18 cellular contexts compared by ENCODE assay signal in genomic region chr1:179023946-179024345, GRCh38. TPM values are rescaled to one million over a fixed set of nuclear protein-coding genes. Genes with fewer than 3 reads are reported as not detected.
A peak's percentile ranks its signal among the peaks of the same experiment; 100 is the strongest.
DNase-seq lines count a peak whose midpoint lies in the region; TF ChIP-seq lines count a peak whose summit lies in the region.
"Had no signal": no experiment of that assay in that cellular context is flagged by ENCODE, and none has a peak within 500 bp of the region (broad histone marks: within the 10 kb centered on the region; RNA-seq: fewer than 3 reads in every experiment).

No MANE protein-coding gene starts in this region.

- H3K4me3 ChIP-seq in GM23248 (no peak overlapping the region), hepatocyte (no peak overlapping the region)
- H3K4me3 ChIP-seq: A549, PC-9, SJSA1 had no signal

- no peak for TF ChIP-seq CTCF in hepatocyte (IDR thresholded peaks at IDR 0.05; ENCODE audit: poor library complexity)
- TF ChIP-seq CTCF in type B pancreatic cell (conservative IDR thresholded peaks at IDR 0.05) = no peak

- peak overlapping the region; percentile 25 for H3K4me3 Mint-ChIP-seq in T-helper 1 cell treated with Interleukin-12 subunit alpha and Interleukin-12 subunit beta and Interleukin-4 antibody, amounts not matched to agents 30 μg/mL and 1 μg/mL, for 36 hours
- H3K4me3 Mint-ChIP-seq in type B pancreatic cell = peak overlapping the region; percentile 90
- H3K4me3 Mint-ChIP-seq: CD14-positive monocyte had no signal

- peaks cover 20% of the 10 kb centered on the region for H3K4me1 Mint-ChIP-seq in T-helper 1 cell treated with Interleukin-12 subunit alpha and Interleukin-12 subunit beta and Interleukin-4 antibody, amounts not matched to agents 30 μg/mL and 1 μg/mL, for 36 hours (ENCODE audit: low read depth)
- H3K4me1 Mint-ChIP-seq in type B pancreatic cell (ENCODE audit: unreplicated experiment) = peaks cover 40% of the 10 kb centered on the region

- in situ Hi-C loops in GM23248 (cut with MboI) = loop anchor here (25.0 kb wide), 1 partner anchor 712 kb away; no protein-coding TSS in a partner anchor

- WGBS in GM23248 (ENCODE audit: low coverage in 1 of 2, low lambda C conversion rate in 2 of 2, missing lambda C conversion rate in 2 of 2), 2 experiments = 64 to 74% methylated on average over 6 of the region's 6 CpGs
- 68% methylated on average over 6 of the region's 6 CpGs for WGBS in hepatocyte (ENCODE audit: low lambda C conversion rate, missing lambda C conversion rate)

- H3K27ac ChIP-seq in GM23248 = no peak overlapping the region
- H3K27ac ChIP-seq in hepatocyte = peak overlapping the region; percentile 57
- H3K27ac ChIP-seq: A549, PC-9, SJSA1 had no signal

- no peak overlapping the region for H3K27ac Mint-ChIP-seq in T-helper 1 cell treated with Interleukin-12 subunit alpha and Interleukin-12 subunit beta and Interleukin-4 antibody, amounts not matched to agents 30 μg/mL and 1 μg/mL, for 36 hours
- no peak overlapping the region for H3K27ac Mint-ChIP-seq in type B pancreatic cell
- H3K27ac Mint-ChIP-seq: CD14-positive monocyte, H9 had no signal

- peaks cover 10% of the 10 kb centered on the region for H3K4me1 ChIP-seq in GM23248 (ENCODE audit: insufficient read depth)
- peaks cover 19% of the 10 kb centered on the region for H3K4me1 ChIP-seq in hepatocyte (ENCODE audit: insufficient read depth)

- H3K79me2 ChIP-seq in GM23248 (ENCODE audit: insufficient read depth) (peaks cover 28% of the 10 kb centered on the region), hepatocyte (peaks cover 27% of the 10 kb centered on the region)

- H3K27me3 ChIP-seq in GM23248 (replicated peaks; ENCODE audit: insufficient read depth) = no peaks in the 10 kb centered on the region
- H3K27me3 ChIP-seq in hepatocyte = no peaks in the 10 kb centered on the region
- H3K27me3 ChIP-seq: SJSA1 had no signal

- peaks cover 38% of the 10 kb centered on the region for H3K27me3 Mint-ChIP-seq in T-helper 1 cell treated with Interleukin-12 subunit alpha and Interleukin-12 subunit beta and Interleukin-4 antibody, amounts not matched to agents 30 μg/mL and 1 μg/mL, for 36 hours (ENCODE audit: low read depth)
- H3K27me3 Mint-ChIP-seq in type B pancreatic cell = peaks cover 3% of the 10 kb centered on the region

- H2AFZ ChIP-seq in GM23248 (peak overlapping the region; percentile 15; the same call in 1 of the 2 replicates), hepatocyte (peak overlapping the region; percentile 23)
- H2AFZ ChIP-seq: PC-9 had no signal

- no peaks in the 10 kb centered on the region for H3K9me3 Mint-ChIP-seq in T-helper 1 cell treated with Interleukin-12 subunit alpha and Interleukin-12 subunit beta and Interleukin-4 antibody, amounts not matched to agents 30 μg/mL and 1 μg/mL, for 36 hours
- no peaks in the 10 kb centered on the region for H3K9me3 Mint-ChIP-seq in type B pancreatic cell
- H3K9me3 Mint-ChIP-seq: CD14-positive monocyte, H9 had no signal

- no peaks in the 10 kb centered on the region for H3K36me3 ChIP-seq in GM23248 (ENCODE audit: low read depth)
- H3K36me3 ChIP-seq in hepatocyte (replicated peaks; ENCODE audit: insufficient read depth, low read depth) = no peaks in the 10 kb centered on the region

- H3F3A ChIP-seq in GM23248 (ENCODE audit: insufficient read depth) = peaks cover 10% of the 10 kb centered on the region

- no peak for DNase-seq in T-helper 1 cell
- DNase-seq in GM23248 = no peak
- DNase-seq in hepatocyte (ENCODE audit: low spot score) = no peak
- DNase-seq in type B pancreatic cell (ENCODE audit: extremely low spot score, unreplicated experiment) = no peak
- DNase-seq in activated naive CD4-positive, alpha-beta T cell treated with anti-CD3 and anti-CD28 coated beads, Interleukin-2, amount 50 U/mL, for 16 hours = no peak
- no peak for DNase-seq in globus pallidus (ENCODE audit: low spot score)
- DNase-seq in HEK293T (ENCODE audit: extremely low spot score) = no peak
- DNase-seq: Calu3, H9, IMR-90, Kasumi-1, NCI-H1417 treated with DMSO at 0.1 percent for 48 hours, NCI-H1930, PC-9 had no signal

- no peak overlapping the region for H3K9ac ChIP-seq in GM23248

- no peaks in the 10 kb centered on the region for H3K9me2 ChIP-seq in GM23248 (ENCODE audit: insufficient read depth)
- H3K9me2 ChIP-seq in hepatocyte (replicated peaks; ENCODE audit: insufficient read depth) = no peaks in the 10 kb centered on the region

- H4K20me1 ChIP-seq in GM23248 (ENCODE audit: insufficient read depth) = no peaks in the 10 kb centered on the region
- H4K20me1 ChIP-seq in hepatocyte (ENCODE audit: insufficient read depth, poor library complexity, severe bottlenecking) = peaks cover 5% of the 10 kb centered on the region

- CTCF ChIA-PET in HEK293T (lab: Yijun Ruan, JAX) = no interaction called here

- H3K9me3 ChIP-seq in GM23248 (ENCODE audit: low read depth) (no peaks in the 10 kb centered on the region), hepatocyte (ENCODE audit: low read depth) (no peaks in the 10 kb centered on the region)
- H3K9me3 ChIP-seq: A549 had no signal

- no peaks in the 10 kb centered on the region for H3K36me3 Mint-ChIP-seq in T-helper 1 cell treated with Interleukin-12 subunit alpha and Interleukin-12 subunit beta and Interleukin-4 antibody, amounts not matched to agents 30 μg/mL and 1 μg/mL, for 36 hours (ENCODE audit: low read depth)
- no peaks in the 10 kb centered on the region for H3K36me3 Mint-ChIP-seq in type B pancreatic cell
- H3K36me3 Mint-ChIP-seq: CD14-positive monocyte had no signal

- H3K4me2 ChIP-seq in GM23248 (ENCODE audit: unreplicated experiment) (no peak overlapping the region), hepatocyte (peak overlapping the region; percentile 82)
- H3K4me2 ChIP-seq: A549, PC-9 had no signal

- POLR2A ChIA-PET in HEK293T (lab: Yijun Ruan, JAX) = no interaction called here

TF ChIP-seq in HEK293T, 16 proteins besides CTCF, POLR2A, EP300 and RAD21:
- TF ChIP-seq FOXK2 (IDR thresholded peaks at IDR 0.05) = no peak
- TF ChIP-seq L3MBTL2 (conservative IDR thresholded peaks at IDR 0.05) = no peak
- TF ChIP-seq TARDBP (IDR thresholded peaks at IDR 0.05) = no peak
- no peak for TF ChIP-seq LEF1 (IDR thresholded peaks at IDR 0.05; ENCODE audit: borderline replicate concordance)
- TF ChIP-seq BHLHE40 (IDR thresholded peaks at IDR 0.05; ENCODE audit: borderline replicate concordance) = no peak
- no peak for TF ChIP-seq SP1 (IDR thresholded peaks at IDR 0.05)
- no peak for TF ChIP-seq NFRKB (IDR thresholded peaks at IDR 0.05)
- no peak for TF ChIP-seq ELF4 (IDR thresholded peaks at IDR 0.05)
- no peak for TF ChIP-seq PKNOX1 (IDR thresholded peaks at IDR 0.05)
TF ChIP-seq in HEK293T: peak in this region for 0.

RNA-seq across cellular contexts. Expression of gene FAM20B, which starts 1.7 kb away (rescaled TPM):
- 34.9 and 47.6 TPM in 2 replicates for total RNA-seq in GM23248 (2014; rRNA removed; shearing (Covaris generic))
- polyA plus RNA-seq in GM23248 (2016; fragmentation: Nextera tagmentation; extraction: Ambion mirVana) = 10.6 and 12.6 TPM in 2 replicates
- total RNA-seq in hepatocyte = 26.0 and 37.6 TPM in 2 replicates
- polyA plus RNA-seq in hepatocyte = 8.2 and 9.2 TPM in 2 replicates
- total RNA-seq in type B pancreatic cell (ENCODE audit: low replicate concordance) = 40.1 and 41.0 TPM in 2 replicates

RNA-seq across cellular contexts. Expression of gene TOR3A, which starts 57.9 kb away (rescaled TPM):
- total RNA-seq in GM23248 (2014; rRNA removed; shearing (Covaris generic)) = 44.8 and 45.5 TPM in 2 replicates
- polyA plus RNA-seq in GM23248 (2016; fragmentation: Nextera tagmentation; extraction: Ambion mirVana) = 22.2 and 25.1 TPM in 2 replicates
- 20.3 and 20.5 TPM in 2 replicates for total RNA-seq in hepatocyte
- polyA plus RNA-seq in hepatocyte = 21.3 and 24.5 TPM in 2 replicates
- total RNA-seq in type B pancreatic cell (ENCODE audit: low replicate concordance) = 21.7 and 23.2 TPM in 2 replicates
